In the genomic region with DNA sequence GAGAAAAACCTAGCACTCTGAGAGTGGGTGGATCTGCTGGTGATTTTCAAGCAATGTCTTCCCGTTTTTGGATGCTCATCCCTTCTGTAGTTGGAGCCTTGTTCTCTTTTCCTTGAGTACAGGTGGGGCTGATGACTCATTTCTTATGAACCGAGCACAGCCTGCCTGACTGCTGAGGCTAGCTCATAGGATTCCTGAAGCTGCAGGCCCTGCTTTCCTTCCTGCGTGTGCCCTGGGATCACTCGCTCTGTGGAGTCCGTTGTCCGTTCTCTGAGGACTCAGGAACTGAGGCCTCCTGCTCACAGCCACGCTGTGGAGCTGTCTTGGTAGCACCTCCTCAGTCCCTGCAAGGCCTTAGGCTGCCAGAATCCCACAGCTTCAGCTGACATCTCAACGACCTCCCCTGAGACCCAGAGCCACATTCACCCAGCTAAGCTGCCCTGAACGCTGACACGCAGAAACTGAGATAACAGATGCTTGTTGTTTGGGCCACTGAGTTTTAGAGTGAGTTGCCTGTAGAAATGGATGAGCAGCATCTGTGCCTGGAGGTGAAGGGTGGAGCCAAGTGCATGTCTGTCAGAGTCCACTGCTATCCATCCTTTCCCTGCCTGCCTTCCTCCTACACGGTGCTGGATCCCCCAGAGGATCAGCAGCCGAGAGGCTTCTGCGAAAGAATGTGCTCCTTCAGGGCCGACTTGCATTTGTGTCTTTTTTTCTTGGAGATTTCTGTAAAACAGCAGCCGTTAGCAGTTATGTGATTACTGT, we compare ENCODE assay signal across 9 cellular contexts.
DNase-seq lines count a peak whose midpoint lies in the region; ATAC-seq and TF ChIP-seq lines count a peak whose summit lies in the region.
"Had no signal": no experiment of that assay in that cellular context is flagged by ENCODE, and none has a peak within 500 bp of the region (broad histone marks: within the 10 kb centered on the region; RNA-seq: fewer than 3 reads in every experiment).

No MANE protein-coding gene starts in this region.

- no peak overlapping the region for H2AFZ ChIP-seq in mammary epithelial cell (ENCODE audit: low read depth, low read length)

- intact Hi-C loops in mammary epithelial cell (cut with micrococcal nuclease): no loop called here

- H2BK5ac ChIP-seq in mesendoderm (ENCODE audit: low read length): no peak overlapping the region

- H3K4me1 ChIP-seq in mammary epithelial cell (ENCODE audit: insufficient read depth, low read length): peaks cover 18% of the 10 kb centered on the region
- H3K4me1 ChIP-seq in mesendoderm (ENCODE audit: control insufficient read depth, low read depth, low read length): no peaks in the 10 kb centered on the region

- H2BK120ac ChIP-seq in mesendoderm (ENCODE audit: low read depth, low read length): no peak overlapping the region

- H3K79me1 ChIP-seq in mesendoderm (ENCODE audit: low read length): peaks cover 19% of the 10 kb centered on the region

- WGBS in mammary epithelial cell (ENCODE audit: low coverage, missing lambda C conversion rate): 51% methylated on average over 14 of the region's 15 CpGs
- no CpG with 5 or more reads among the region's 15 CpGs for WGBS in mesendoderm (ENCODE audit: extremely low coverage, insufficient coverage, low lambda C conversion rate)

- ATAC-seq in GM18868 (IDR thresholded peaks at IDR 0.05; ENCODE audit: unreplicated experiment): no peak
- no peak for ATAC-seq in GM18520 (IDR thresholded peaks at IDR 0.05; ENCODE audit: unreplicated experiment)
- ATAC-seq in HG02571 (IDR thresholded peaks at IDR 0.05; ENCODE audit: unreplicated experiment): no peak

- H3K4me2 ChIP-seq in mammary epithelial cell (ENCODE audit: insufficient read depth, low read depth, low read length) (peak overlapping the region; percentile 39), mesendoderm (ENCODE audit: low read length) (no peak overlapping the region)

- no peak overlapping the region for H4K5ac ChIP-seq in mesendoderm (ENCODE audit: low read length)

- H3K4me3 ChIP-seq in mammary epithelial cell (replicated peaks in 1 of 3; ENCODE audit: insufficient read depth in 1 of 3, low read depth in 2 of 3, low read length in 3 of 3) (no peak overlapping the region), mesendoderm (ENCODE audit: low read length) (no peak overlapping the region)

- no peak overlapping the region for H3K23ac ChIP-seq in mesendoderm (ENCODE audit: low read length)

- dilution Hi-C loops in mammary epithelial cell (cut with HindIII; ENCODE audit: low sequenced_read_pairs): no loop called here

- no peaks in the 10 kb centered on the region for H4K20me1 ChIP-seq in mammary epithelial cell (ENCODE audit: insufficient read depth, low read length)

- BruUV-seq in mammary epithelial cell (replicated peaks; lab: Mats Ljungman, UMichigan): no TSS peak

- H3K9me3 ChIP-seq in mammary epithelial cell (replicated peaks; ENCODE audit: insufficient read depth, low read length): no peaks in the 10 kb centered on the region

- no peak overlapping the region for H3K56ac ChIP-seq in mesendoderm (ENCODE audit: low read length)

- H3K9ac ChIP-seq in mammary epithelial cell (ENCODE audit: insufficient read depth, low read length) (peak overlapping the region; percentile 26), mesendoderm (ENCODE audit: low read length) (no peak overlapping the region)

- H2AK5ac ChIP-seq in mesendoderm (ENCODE audit: low read length): no peak overlapping the region

- in situ Hi-C loops in Caki2 (cut with HindIII; ENCODE audit: low pct_unique_long_range_greater_than_20kb, low sequenced_read_pairs) (no loop called here), mammary epithelial cell (cut with MboI; ENCODE audit: low sequenced_read_pairs in 2 of 2) (no loop called here)

- DNase-seq in Caki2 (ENCODE audit: low read depth) (peak; percentile 8), HT-29 (ENCODE audit: low spot score) (peak; percentile 44), mammary epithelial cell (peak; percentile 78), mesendoderm (peak; percentile 48), cortex of kidney (lab: John Stamatoyannopoulos, UW) (no peak)
- DNase-seq: NCI-H510A treated with DMSO at 0.1 percent for 48 hours had no signal

- CTCF ChIA-PET in mammary epithelial cell (lab: Charles Lee; ENCODE audit: low non-redundant PET): no interaction called here

- no peaks in the 10 kb centered on the region for H3K27me3 ChIP-seq in mammary epithelial cell (ENCODE audit: insufficient read depth, low read length)
- no peaks in the 10 kb centered on the region for H3K27me3 ChIP-seq in mesendoderm (ENCODE audit: insufficient read depth, low read length, poor library complexity)

- no peak overlapping the region for H3K4ac ChIP-seq in mesendoderm (ENCODE audit: low read depth, low read length)

- peaks cover 2% of the 10 kb centered on the region for H3K36me3 ChIP-seq in mammary epithelial cell (ENCODE audit: insufficient read depth, low read length)
- no peaks in the 10 kb centered on the region for H3K36me3 ChIP-seq in mesendoderm (ENCODE audit: control insufficient read depth, insufficient read depth, low read length)

- H3K27ac ChIP-seq in mammary epithelial cell (ENCODE audit: insufficient read depth, low read depth, low read length) (peak overlapping the region; percentile 36), mesendoderm (ENCODE audit: low read depth, low read length) (no peak overlapping the region)

- no peak for TF ChIP-seq CTCF in mammary epithelial cell (conservative IDR thresholded peaks at IDR 0.05 in 1 of 2, IDR thresholded peaks at IDR 0.05 in 1 of 2; ENCODE audit: extremely low read depth in 1 of 2, insufficient read depth in 1 of 2, low read depth in 1 of 2, low read length in 2 of 2)

- no peak overlapping the region for H3K18ac ChIP-seq in mesendoderm (ENCODE audit: low read length)

- H4K8ac ChIP-seq in mesendoderm (ENCODE audit: low read depth, low read length): no peak overlapping the region

- H2BK15ac ChIP-seq in mesendoderm (replicated peaks; ENCODE audit: low read depth): no peak overlapping the region

- H3K79me2 ChIP-seq in mammary epithelial cell (ENCODE audit: insufficient read depth, low read length) (peaks cover 99% of the 10 kb centered on the region), mesendoderm (ENCODE audit: control insufficient read depth, insufficient read depth, low read length) (peaks cover 45% of the 10 kb centered on the region)
